21 cellular contexts compared by ENCODE assay signal in genomic region chr4:65401083-65401482, GRCh38.
DNase-seq lines count a peak whose midpoint lies in the region; ATAC-seq, FAIRE-seq and TF ChIP-seq lines count a peak whose summit lies in the region.
"Had no signal": no experiment of that assay in that cellular context is flagged by ENCODE, and none has a peak within 500 bp of the region (broad histone marks: within the 10 kb centered on the region; RNA-seq: fewer than 3 reads in every experiment).

No MANE protein-coding gene starts in this region.

- H3K9me3 Mint-ChIP-seq in endothelial cell (ENCODE audit: unreplicated experiment) (no peaks in the 10 kb centered on the region), glutamatergic neuron (ENCODE audit: unreplicated experiment) (no peaks in the 10 kb centered on the region), progenitor cell of endocrine pancreas (ENCODE audit: low read depth) (no peaks in the 10 kb centered on the region)

- H3K27me3 Mint-ChIP-seq in endothelial cell (ENCODE audit: unreplicated experiment) (peaks cover 4% of the 10 kb centered on the region), glutamatergic neuron (ENCODE audit: unreplicated experiment) (peaks cover 2% of the 10 kb centered on the region), progenitor cell of endocrine pancreas (peaks cover 8% of the 10 kb centered on the region)
- H3K27me3 Mint-ChIP-seq: B cell; CD4-positive, CD25-positive, alpha-beta regulatory T cell had no signal

- no peaks in the 10 kb centered on the region for H3K4me1 Mint-ChIP-seq in endothelial cell (ENCODE audit: unreplicated experiment)
- no peaks in the 10 kb centered on the region for H3K4me1 Mint-ChIP-seq in glutamatergic neuron (ENCODE audit: low read depth, unreplicated experiment)
- peaks cover 4% of the 10 kb centered on the region for H3K4me1 Mint-ChIP-seq in progenitor cell of endocrine pancreas (ENCODE audit: low read depth)
- H3K4me1 Mint-ChIP-seq: B cell; CD4-positive, CD25-positive, alpha-beta regulatory T cell; GM23338; H9 had no signal

- H3K36me3 ChIP-seq in ascending aorta = no peaks in the 10 kb centered on the region
- H3K36me3 ChIP-seq: BLaER1 had no signal

- no peak overlapping the region for H3K4me3 ChIP-seq in ascending aorta
- H3K4me3 ChIP-seq: BLaER1, GM23338 had no signal

- no peaks in the 10 kb centered on the region for H3K9me3 ChIP-seq in ascending aorta
- H3K9me3 ChIP-seq: Caco-2 had no signal

- H3K27ac Mint-ChIP-seq in endothelial cell (ENCODE audit: unreplicated experiment) (no peak overlapping the region), glutamatergic neuron (ENCODE audit: unreplicated experiment) (no peak overlapping the region), progenitor cell of endocrine pancreas (no peak overlapping the region)
- H3K27ac Mint-ChIP-seq: B cell; CD4-positive, CD25-positive, alpha-beta regulatory T cell; CD8-positive, alpha-beta T cell; GM23338; H9 had no signal

- H3K36me3 Mint-ChIP-seq in endothelial cell (ENCODE audit: low read depth, unreplicated experiment) (peaks cover 12% of the 10 kb centered on the region), glutamatergic neuron (ENCODE audit: unreplicated experiment) (peaks cover 11% of the 10 kb centered on the region), progenitor cell of endocrine pancreas (ENCODE audit: insufficient read depth) (no peaks in the 10 kb centered on the region)
- H3K36me3 Mint-ChIP-seq: CD4-positive, CD25-positive, alpha-beta regulatory T cell; CD8-positive, alpha-beta T cell had no signal

- intact Hi-C loops in ascending aorta (cut with DNase I) = no loop called here

- no peak for DNase-seq in endothelial cell (ENCODE audit: low spot score)
- DNase-seq in glutamatergic neuron = no peak
- DNase-seq in progenitor cell of endocrine pancreas (ENCODE audit: low spot score, unreplicated experiment) = no peak
- DNase-seq in EL = no peak
- no peak for DNase-seq in ascending aorta (ENCODE audit: low spot score in 2 of 2)
- DNase-seq in G401 (ENCODE audit: low spot score) = no peak
- DNase-seq: Caco-2; CD4-positive, CD25-positive, alpha-beta regulatory T cell; CD8-positive, alpha-beta T cell; DMS153; DND-41; H9 had no signal

- no peak overlapping the region for H3K4me3 Mint-ChIP-seq in endothelial cell (ENCODE audit: unreplicated experiment)
- no peak overlapping the region for H3K4me3 Mint-ChIP-seq in glutamatergic neuron (ENCODE audit: unreplicated experiment)
- H3K4me3 Mint-ChIP-seq in progenitor cell of endocrine pancreas (ENCODE audit: low read depth) = no peak overlapping the region
- H3K4me3 Mint-ChIP-seq: B cell; CD4-positive, CD25-positive, alpha-beta regulatory T cell; CD8-positive, alpha-beta T cell; GM23338; H9 had no signal

- in situ Hi-C loops in G401 (cut with HindIII; ENCODE audit: low sequenced_read_pairs) = no loop called here

- H3K4me1 ChIP-seq in ascending aorta = no peaks in the 10 kb centered on the region
- H3K4me1 ChIP-seq: Caco-2 had no signal

- H3K27ac ChIP-seq in ascending aorta = no peak overlapping the region
- H3K27ac ChIP-seq: 22Rv1, BLaER1, C4-2B had no signal

- no peaks in the 10 kb centered on the region for H3K27me3 ChIP-seq in ascending aorta
- H3K27me3 ChIP-seq: BLaER1 had no signal

- TF ChIP-seq CTCF in endothelial cell (IDR thresholded peaks at IDR 0.05; ENCODE audit: unreplicated experiment) (peak; percentile 42), glutamatergic neuron (IDR thresholded peaks at IDR 0.05; ENCODE audit: partially characterized antibody, unreplicated experiment) (peak; percentile 71), progenitor cell of endocrine pancreas (IDR thresholded peaks at IDR 0.05; ENCODE audit: unreplicated experiment) (peak; percentile 19), ascending aorta (IDR thresholded peaks at IDR 0.05) (no peak)

- ATAC-seq in HG03520 (IDR thresholded peaks at IDR 0.05; ENCODE audit: unreplicated experiment) = no peak
- ATAC-seq: CD8-positive, alpha-beta T cell; GM23338; HCT116 had no signal

- peak; percentile 33 for FAIRE-seq in G401.6 (lab: Jason Lieb, UNC)
- FAIRE-seq: GM12892 had no signal

Comparison
In these comparisons a context has a peak if more than half of its experiments do, and no peak if none do; other contexts are left out.
1. CTCF ChIP-seq: peak in endothelial cell (single experiment), glutamatergic neuron (single experiment) and progenitor cell of endocrine pancreas (single experiment); none in ascending aorta (0 of 3).